9 cellular contexts compared by ENCODE assay signal in genomic region chr1:201739492-201740085, GRCh38.
DNase-seq lines count a peak whose midpoint lies in the region; ATAC-seq and TF ChIP-seq lines count a peak whose summit lies in the region.
"Had no signal": no experiment of that assay in that cellular context is flagged by ENCODE, and none has a peak within 500 bp of the region (broad histone marks: within the 10 kb centered on the region; RNA-seq: fewer than 3 reads in every experiment).

No MANE protein-coding gene starts in this region.

- H3K36me3 ChIP-seq in adrenal gland (replicated peaks in 1 of 2) (no peaks in the 10 kb centered on the region), aorta (ENCODE audit: control insufficient read depth in 1 of 2, insufficient read depth in 2 of 2, low read length in 1 of 2) (no peaks in the 10 kb centered on the region)

- no peak for TF ChIP-seq CTCF in adrenal gland (IDR thresholded peaks at IDR 0.05)

- H3K4me1 ChIP-seq in adrenal gland (replicated peaks in 1 of 2) (peaks cover 5 to 22% of the 10 kb centered on the region in 2 donors), aorta (ENCODE audit: control insufficient read depth in 1 of 2, insufficient read depth in 2 of 2, low read length in 2 of 2) (peaks cover 3 to 19% of the 10 kb centered on the region in 2 donors)

- WGBS in adrenal gland, 4 donors = 0 to 3% (median 2%) methylated on average over 13 to 38 of the region's 38 CpGs
- WGBS in aorta, 2 donors = 1% methylated on average over 38 of the region's 38 CpGs

- H3K27me3 ChIP-seq in adrenal gland = no peaks in the 10 kb centered on the region
- no peaks in the 10 kb centered on the region for H3K27me3 ChIP-seq in aorta (ENCODE audit: control insufficient read depth in 1 of 2, insufficient read depth in 2 of 2, low read length in 1 of 2)

- H3K27ac ChIP-seq in adrenal gland (peak overlapping the region in 2 of 5 donors; percentile 49 to 73), aorta (ENCODE audit: low read depth in 1 of 2, low read length in 2 of 2) (peak overlapping the region; percentile 79 to 87)

- no peak for TF ChIP-seq POLR2A in adrenal gland (IDR thresholded peaks at IDR 0.05)

- ATAC-seq in SK-N-SH treated with all-trans-retinoic acid at 6 μM for 48 hours = peak; percentile 53
- peak; percentile 78 for ATAC-seq in aorta (ENCODE audit: low FRiP score)
- no peak for ATAC-seq in GM18909 (IDR thresholded peaks at IDR 0.05; ENCODE audit: poor library complexity, unreplicated experiment)

- H3K4me3 ChIP-seq in adrenal gland (peak overlapping the region in 2 of 4 donors; percentile 39 to 62), aorta (ENCODE audit: low read length in 2 of 2) (peak overlapping the region; percentile 82 to 83)
- H3K4me3 ChIP-seq: A549 had no signal

- DNase-seq in NCI-H1417 (lab: John Stamatoyannopoulos, UW) (peak; percentile 62 to 81 (median 65)), NCI-H1417 treated with DMSO at 0.1 percent for 48 hours (lab: John Stamatoyannopoulos, UW) (no peak), adrenal gland (peak in 5 of 7 donors; percentile 30 to 79 (median 57)), hepatic stellate cell (ENCODE audit: low spot score) (peak; percentile 58), renal cortical epithelial cell (ENCODE audit: low read depth) (peak; percentile 35), aorta (peak; percentile 73 to 85)

- intact Hi-C loops in adrenal gland (cut with DNase I) (no loop called here), aorta (cut with DNase I) (no loop called here)

- no peaks in the 10 kb centered on the region for H3K9me3 ChIP-seq in adrenal gland (replicated peaks in 1 of 3)
- H3K9me3 ChIP-seq in aorta (ENCODE audit: control insufficient read depth, low read length) = no peaks in the 10 kb centered on the region
- H3K9me3 ChIP-seq: A549 had no signal

TF ChIP-seq in SK-N-SH treated with all-trans-retinoic acid at 6 μM for 48 hours, 23 proteins besides CTCF, POLR2A, EP300 and RAD21:
- TF ChIP-seq, protein P1, sequence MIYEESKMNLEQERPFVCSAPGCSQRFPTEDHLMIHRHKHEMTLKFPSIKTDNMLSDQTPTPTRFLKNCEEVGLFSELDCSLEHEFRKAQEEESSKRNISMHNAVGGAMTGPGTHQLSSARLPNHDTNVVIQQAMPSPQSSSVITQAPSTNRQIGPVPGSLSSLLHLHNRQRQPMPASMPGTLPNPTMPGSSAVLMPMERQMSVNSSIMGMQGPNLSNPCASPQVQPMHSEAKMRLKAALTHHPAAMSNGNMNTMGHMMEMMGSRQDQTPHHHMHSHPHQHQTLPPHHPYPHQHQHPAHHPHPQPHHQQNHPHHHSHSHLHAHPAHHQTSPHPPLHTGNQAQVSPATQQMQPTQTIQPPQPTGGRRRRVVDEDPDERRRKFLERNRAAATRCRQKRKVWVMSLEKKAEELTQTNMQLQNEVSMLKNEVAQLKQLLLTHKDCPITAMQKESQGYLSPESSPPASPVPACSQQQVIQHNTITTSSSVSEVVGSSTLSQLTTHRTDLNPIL (CRISPR knock-in tag; IDR thresholded peaks at IDR 0.05; ENCODE audit: low read depth) = no peak
- TF ChIP-seq TSHZ2 (CRISPR knock-in tag; IDR thresholded peaks at IDR 0.05) (no peak), ARNTL (CRISPR knock-in tag; IDR thresholded peaks at IDR 0.05; ENCODE audit: borderline replicate concordance, low read depth) (no peak), ZNF70 (CRISPR knock-in tag; IDR thresholded peaks at IDR 0.05) (no peak), ZC3H10 (CRISPR knock-in tag; IDR thresholded peaks at IDR 0.05) (no peak), BACH2 (CRISPR knock-in tag; IDR thresholded peaks at IDR 0.05; ENCODE audit: borderline replicate concordance) (no peak), ZNF565 (CRISPR knock-in tag; conservative IDR thresholded peaks at IDR 0.05; ENCODE audit: low read depth) (no peak), ISL1 (CRISPR knock-in tag; IDR thresholded peaks at IDR 0.05) (no peak), CSDC2 (CRISPR knock-in tag; IDR thresholded peaks at IDR 0.05) (no peak), TOX (CRISPR knock-in tag; IDR thresholded peaks at IDR 0.05; ENCODE audit: borderline replicate concordance) (no peak), ESRRG (CRISPR knock-in tag; IDR thresholded peaks at IDR 0.05) (no peak), ZFP3 (CRISPR knock-in tag; IDR thresholded peaks at IDR 0.05) (no peak), PPARA (CRISPR knock-in tag; IDR thresholded peaks at IDR 0.05; ENCODE audit: borderline replicate concordance) (no peak), RARB (CRISPR knock-in tag; IDR thresholded peaks at IDR 0.05) (no peak), ZFP30 (CRISPR knock-in tag; IDR thresholded peaks at IDR 0.05) (no peak)
- TF ChIP-seq, protein P2, sequence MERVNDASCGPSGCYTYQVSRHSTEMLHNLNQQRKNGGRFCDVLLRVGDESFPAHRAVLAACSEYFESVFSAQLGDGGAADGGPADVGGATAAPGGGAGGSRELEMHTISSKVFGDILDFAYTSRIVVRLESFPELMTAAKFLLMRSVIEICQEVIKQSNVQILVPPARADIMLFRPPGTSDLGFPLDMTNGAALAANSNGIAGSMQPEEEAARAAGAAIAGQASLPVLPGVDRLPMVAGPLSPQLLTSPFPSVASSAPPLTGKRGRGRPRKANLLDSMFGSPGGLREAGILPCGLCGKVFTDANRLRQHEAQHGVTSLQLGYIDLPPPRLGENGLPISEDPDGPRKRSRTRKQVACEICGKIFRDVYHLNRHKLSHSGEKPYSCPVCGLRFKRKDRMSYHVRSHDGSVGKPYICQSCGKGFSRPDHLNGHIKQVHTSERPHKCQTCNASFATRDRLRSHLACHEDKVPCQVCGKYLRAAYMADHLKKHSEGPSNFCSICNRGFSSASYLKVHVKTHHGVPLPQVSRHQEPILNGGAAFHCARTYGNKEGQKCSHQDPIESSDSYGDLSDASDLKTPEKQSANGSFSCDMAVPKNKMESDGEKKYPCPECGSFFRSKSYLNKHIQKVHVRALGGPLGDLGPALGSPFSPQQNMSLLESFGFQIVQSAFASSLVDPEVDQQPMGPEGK (CRISPR knock-in tag; IDR thresholded peaks at IDR 0.05; ENCODE audit: borderline replicate concordance) = no peak
